In genomic region chr19:1073063-1073955, GRCh38 we compare ENCODE assay signal across 15 cellular contexts. TPM values are rescaled to one million over a fixed set of nuclear protein-coding genes. Genes with fewer than 3 reads are reported as not detected.
DNase-seq lines count a peak whose midpoint lies in the region; ATAC-seq and TF ChIP-seq lines count a peak whose summit lies in the region.
"Had no signal": no experiment of that assay in that cellular context is flagged by ENCODE, and none has a peak within 500 bp of the region (broad histone marks: within the 10 kb centered on the region; RNA-seq: fewer than 3 reads in every experiment).

No MANE protein-coding gene starts in this region.

- peak overlapping the region in 3 of 10 experiments; percentile 31 to 57 (median 35); a peak in 3 of 20 replicates for H3K4me3 ChIP-seq in BLaER1 treated with 17β-estradiol and CSF1 and Interleukin-3, amounts not matched to agents 10 nM and 100 nM
- H3K4me3 ChIP-seq in CD8-positive, alpha-beta memory T cell (ENCODE audit: low read length): no peak overlapping the region
- H3K4me3 ChIP-seq in lower leg skin (ENCODE audit: low read depth, poor library complexity, severe bottlenecking) (no peak overlapping the region), aorta (ENCODE audit: low read length in 2 of 2) (no peak overlapping the region)
- H3K4me3 ChIP-seq: pancreas had no signal

- peaks cover 0 to 6% of the 10 kb centered on the region in 2 donors for H3K27me3 Mint-ChIP-seq in CD8-positive, alpha-beta memory T cell
- H3K27me3 Mint-ChIP-seq in activated T-cell treated with anti-CD3 and anti-CD28 coated beads, Interleukin-2, amount 50 U/mL, for 72 hours (ENCODE audit: low read depth): no peaks in the 10 kb centered on the region
- no peaks in the 10 kb centered on the region for H3K27me3 Mint-ChIP-seq in memory B cell

- H3K36me3 Mint-ChIP-seq in CD8-positive, alpha-beta memory T cell: peaks cover 25 to 75% (median 25%) of the 10 kb centered on the region in 3 donors
- H3K36me3 Mint-ChIP-seq in activated T-cell treated with anti-CD3 and anti-CD28 coated beads, Interleukin-2, amount 50 U/mL, for 72 hours (ENCODE audit: insufficient read depth in 2 of 2): peaks cover 26 to 46% of the 10 kb centered on the region in 2 donors
- H3K36me3 Mint-ChIP-seq in memory B cell: peaks cover 29% of the 10 kb centered on the region

- H3K27ac Mint-ChIP-seq in CD8-positive, alpha-beta memory T cell: peak overlapping the region in 7 of 8 donors; percentile 12 to 100 (median 83)
- no peak overlapping the region for H3K27ac Mint-ChIP-seq in activated T-cell treated with anti-CD3 and anti-CD28 coated beads, Interleukin-2, amount 50 U/mL, for 72 hours
- H3K27ac Mint-ChIP-seq in memory B cell: no peak overlapping the region

- H3K9me3 ChIP-seq in BLaER1 treated with 17β-estradiol and CSF1 and Interleukin-3, amounts not matched to agents 10 nM and 100 nM (replicated peaks in 1 of 11): no peaks in the 10 kb centered on the region
- H3K9me3 ChIP-seq in CD8-positive, alpha-beta memory T cell (ENCODE audit: low read length): no peaks in the 10 kb centered on the region
- no peaks in the 10 kb centered on the region for H3K9me3 ChIP-seq in aorta (ENCODE audit: control insufficient read depth, low read length)
- H3K9me3 ChIP-seq: gastroesophageal sphincter, pancreas, tibial nerve had no signal

- peaks cover 84 to 96% (median 89%) of the 10 kb centered on the region in 10 experiments for H3K4me1 ChIP-seq in BLaER1 treated with 17β-estradiol and CSF1 and Interleukin-3, amounts not matched to agents 10 nM and 100 nM
- peaks cover 77% of the 10 kb centered on the region for H3K4me1 ChIP-seq in CD8-positive, alpha-beta memory T cell (ENCODE audit: insufficient read depth, low read length)
- H3K4me1 ChIP-seq in aorta (ENCODE audit: control insufficient read depth in 1 of 2, insufficient read depth in 2 of 2, low read length in 2 of 2) (no peaks in the 10 kb centered on the region), foreskin keratinocyte (no peaks in the 10 kb centered on the region)

- TF ChIP-seq CTCF in lower leg skin (IDR thresholded peaks at IDR 0.05) (no peak), foreskin keratinocyte (conservative IDR thresholded peaks at IDR 0.05) (no peak)

- no peak for ATAC-seq in activated T-cell treated with anti-CD3 and anti-CD28 coated beads, Interleukin-2, amount 50 U/mL, for 72 hours (replicated peaks in 1 of 2)
- ATAC-seq in memory B cell (ENCODE audit: low read depth) (no peak), aorta (ENCODE audit: low FRiP score) (no peak), foreskin keratinocyte (no peak)
- ATAC-seq: gastroesophageal sphincter, pancreas had no signal

- TF ChIP-seq POLR2A in lower leg skin (IDR thresholded peaks at IDR 0.05): no peak

- peak overlapping the region in 1 of 11 experiments; percentile 12; a peak in 1 of 22 replicates for H3K27ac ChIP-seq in BLaER1 treated with 17β-estradiol and CSF1 and Interleukin-3, amounts not matched to agents 10 nM and 100 nM
- peak overlapping the region; percentile 54 for H3K27ac ChIP-seq in CD8-positive, alpha-beta memory T cell (ENCODE audit: low read depth, low read length)
- H3K27ac ChIP-seq in aorta (ENCODE audit: low read depth in 1 of 2, low read length in 2 of 2): no peak overlapping the region
- H3K27ac ChIP-seq in foreskin keratinocyte: no peak overlapping the region
- H3K27ac ChIP-seq: pancreas, tibial nerve had no signal

- peak overlapping the region in 6 of 7 donors; percentile 29 to 76 (median 46) for H3K4me3 Mint-ChIP-seq in CD8-positive, alpha-beta memory T cell
- H3K4me3 Mint-ChIP-seq in activated T-cell treated with anti-CD3 and anti-CD28 coated beads, Interleukin-2, amount 50 U/mL, for 72 hours: peak overlapping the region; percentile 50 to 76
- H3K4me3 Mint-ChIP-seq in memory B cell: peak overlapping the region; percentile 44

- H3K9me3 Mint-ChIP-seq in CD8-positive, alpha-beta memory T cell: no peaks in the 10 kb centered on the region
- H3K9me3 Mint-ChIP-seq in activated T-cell treated with anti-CD3 and anti-CD28 coated beads, Interleukin-2, amount 50 U/mL, for 72 hours: no peaks in the 10 kb centered on the region
- H3K9me3 Mint-ChIP-seq in memory B cell: no peaks in the 10 kb centered on the region

- peaks cover 86 to 97% (median 92%) of the 10 kb centered on the region in 11 experiments for H3K36me3 ChIP-seq in BLaER1 treated with 17β-estradiol and CSF1 and Interleukin-3, amounts not matched to agents 10 nM and 100 nM
- H3K36me3 ChIP-seq in CD8-positive, alpha-beta memory T cell (ENCODE audit: insufficient read depth, low read length): peaks cover 47% of the 10 kb centered on the region
- H3K36me3 ChIP-seq in aorta (ENCODE audit: control insufficient read depth in 1 of 2, insufficient read depth in 2 of 2, low read length in 1 of 2): no peaks in the 10 kb centered on the region
- H3K36me3 ChIP-seq: gastroesophageal sphincter, pancreas, tibial nerve had no signal

- peak overlapping the region in 8 of 11 experiments; percentile 12 to 55 (median 32); a peak in 6 of 22 replicates for H3K9ac ChIP-seq in BLaER1 treated with 17β-estradiol and CSF1 and Interleukin-3, amounts not matched to agents 10 nM and 100 nM

- peaks cover 57 to 94% (median 87%) of the 10 kb centered on the region in 11 experiments; a peak in 21 of 22 replicates for H4K20me1 ChIP-seq in BLaER1 treated with 17β-estradiol and CSF1 and Interleukin-3, amounts not matched to agents 10 nM and 100 nM

- CTCF ChIA-PET in CD8-positive, alpha-beta memory T cell (lab: Charles Lee): interaction anchor here (0.6 to 18.7 kb wide), 5 partner anchors 7 to 171 kb away, joined by 3 to 264 read pairs (median 7); partner anchors contain the start of gene ARHGAP45

- H3K4me2 ChIP-seq in BLaER1 treated with 17β-estradiol and CSF1 and Interleukin-3, amounts not matched to agents 10 nM and 100 nM: peak overlapping the region; percentile 69 to 97 (median 75)

- POLR2A ChIA-PET in CD8-positive, alpha-beta memory T cell (lab: Charles Lee): interaction anchor here (4.5 to 18.2 kb wide), 4 partner anchors 2 to 44 kb away, joined by 22 to 737 read pairs (median 440); partner anchors contain the start of genes ABCA7, ARHGAP45 and CNN2

- no peaks in the 10 kb centered on the region for H3K27me3 ChIP-seq in BLaER1 treated with 17β-estradiol and CSF1 and Interleukin-3, amounts not matched to agents 10 nM and 100 nM
- H3K27me3 ChIP-seq in CD8-positive, alpha-beta memory T cell (ENCODE audit: insufficient read depth, low read length, poor library complexity, severe bottlenecking): no peaks in the 10 kb centered on the region
- H3K27me3 ChIP-seq in aorta (ENCODE audit: control insufficient read depth in 1 of 2, insufficient read depth in 2 of 2, low read length in 1 of 2) (no peaks in the 10 kb centered on the region), foreskin keratinocyte (peaks cover 32% of the 10 kb centered on the region)

- 89 to 95% methylated on average over 28 to 30 of the region's 30 CpGs for WGBS in lower leg skin, 2 donors
- 93 to 95% methylated on average over 30 of the region's 30 CpGs for WGBS in aorta, 2 donors

- DNase-seq in CD8-positive, alpha-beta memory T cell: peak in 2 of 5 donors; percentile 53
- DNase-seq in activated T-cell treated with anti-CD3 and anti-CD28 coated beads, Interleukin-2, amount 50 U/mL, for 72 hours: no peak
- DNase-seq in memory B cell (ENCODE audit: low spot score in 2 of 2): no peak
- DNase-seq in lower leg skin (ENCODE audit: low spot score in 2 of 2): no peak
- no peak for DNase-seq in aorta
- no peak for DNase-seq in foreskin keratinocyte
- DNase-seq: activated CD4-positive, alpha-beta T cell treated with anti-CD3 and anti-CD28 coated beads for 4 hours; Calu3; cerebellar nuclear complex; midbrain; NCI-H2029 treated with DMSO at 0.1 percent for 48 hours had no signal

- intact Hi-C loops in lower leg skin (cut with DNase I; ENCODE audit: low total_unique reads) (no loop called here), aorta (cut with DNase I) (no loop called here)

- H3K4me1 Mint-ChIP-seq in CD8-positive, alpha-beta memory T cell: peaks cover 47 to 71% (median 58%) of the 10 kb centered on the region in 3 donors
- H3K4me1 Mint-ChIP-seq in activated T-cell treated with anti-CD3 and anti-CD28 coated beads, Interleukin-2, amount 50 U/mL, for 72 hours (ENCODE audit: low read depth): peaks cover 76% of the 10 kb centered on the region
- H3K4me1 Mint-ChIP-seq in memory B cell: peaks cover 36% of the 10 kb centered on the region

RNA-seq across cellular contexts. Expression of gene ARHGAP45, which starts 6.3 kb away (rescaled TPM):
- 100 to 1,000 TPM; 212 to 220 TPM for total RNA-seq in CD8-positive, alpha-beta memory T cell
- 478 TPM for polyA plus RNA-seq in CD8-positive, alpha-beta memory T cell
- 100 to 1,000 TPM; 235 to 236 TPM for total RNA-seq in activated T-cell treated with anti-CD3 and anti-CD28 coated beads, Interleukin-2, amount 50 U/mL, for 72 hours
- total RNA-seq in lower leg skin: 10 to 100 TPM; 12.4 to 36.0 (median 14.4) TPM
- 10 to 100 TPM; 15.3 to 38.6 TPM for total RNA-seq in aorta
- polyA plus RNA-seq in aorta: 10 to 100 TPM in 1 of 2 donors, 1 to 10 TPM in 1; 7.4 to 21.8 TPM
- 4.5 and 5.5 TPM in 2 replicates for total RNA-seq in foreskin keratinocyte
- 4.0 and 4.6 TPM in 2 replicates for polyA plus RNA-seq in foreskin keratinocyte

RNA-seq across cellular contexts. Expression of gene POLR2E, which starts 21.9 kb away (rescaled TPM):
- total RNA-seq in CD8-positive, alpha-beta memory T cell: 100 to 1,000 TPM; 270 to 278 TPM
- polyA plus RNA-seq in CD8-positive, alpha-beta memory T cell: 249 TPM
- 100 to 1,000 TPM; 176 to 179 TPM for total RNA-seq in activated T-cell treated with anti-CD3 and anti-CD28 coated beads, Interleukin-2, amount 50 U/mL, for 72 hours
- total RNA-seq in lower leg skin (100 to 1,000 TPM in 3 of 4 donors, 10 to 100 TPM in 1; 93.3 to 198 (median 123) TPM), aorta (10 to 100 TPM; 83.5 to 95.6 TPM), foreskin keratinocyte (148 and 163 TPM in 2 replicates)
- polyA plus RNA-seq in aorta (100 to 1,000 TPM in 1 of 2 donors, 10 to 100 TPM in 1; 91.5 to 116 TPM), foreskin keratinocyte (313 and 314 TPM in 2 replicates)

RNA-seq across cellular contexts. Expression of gene GPX4, which starts 30.5 kb away (rescaled TPM):
- 100 to 1,000 TPM; 222 TPM for total RNA-seq in CD8-positive, alpha-beta memory T cell
- polyA plus RNA-seq in CD8-positive, alpha-beta memory T cell: 373 TPM
- 100 to 1,000 TPM; 251 to 308 TPM for total RNA-seq in activated T-cell treated with anti-CD3 and anti-CD28 coated beads, Interleukin-2, amount 50 U/mL, for 72 hours
- total RNA-seq in lower leg skin: 100 to 1,000 TPM; 375 to 507 (median 469) TPM
- 100 to 1,000 TPM; 165 to 236 TPM for total RNA-seq in aorta
- polyA plus RNA-seq in aorta: 100 to 1,000 TPM; 696 to 786 TPM
- total RNA-seq in foreskin keratinocyte: 237 and 247 TPM in 2 replicates
- polyA plus RNA-seq in foreskin keratinocyte: 377 and 403 TPM in 2 replicates

RNA-seq across cellular contexts. Expression of gene ABCA7, which starts 33.4 kb away (rescaled TPM):
- total RNA-seq in CD8-positive, alpha-beta memory T cell: 10 to 100 TPM; 33.8 to 39.5 TPM
- polyA plus RNA-seq in CD8-positive, alpha-beta memory T cell: 14.1 TPM
- 10 to 100 TPM; 34.3 to 37.1 TPM for total RNA-seq in activated T-cell treated with anti-CD3 and anti-CD28 coated beads, Interleukin-2, amount 50 U/mL, for 72 hours
- 10 to 100 TPM; 30.3 to 39.8 (median 33.5) TPM for total RNA-seq in lower leg skin
- 10 to 100 TPM in 1 of 2 donors, 1 to 10 TPM in 1; 9.5 to 20.6 TPM for total RNA-seq in aorta
- 1 to 10 TPM; 1.9 to 7.6 TPM for polyA plus RNA-seq in aorta
- total RNA-seq in foreskin keratinocyte: 15.2 and 17.6 TPM in 2 replicates
- polyA plus RNA-seq in foreskin keratinocyte: 9.6 and 11.3 TPM in 2 replicates

RNA-seq across cellular contexts. Expression of gene CNN2, which starts 46.9 kb away (rescaled TPM):
- 10 to 100 TPM; 78.1 to 78.9 TPM for total RNA-seq in CD8-positive, alpha-beta memory T cell
- 792 TPM for polyA plus RNA-seq in CD8-positive, alpha-beta memory T cell
- total RNA-seq in activated T-cell treated with anti-CD3 and anti-CD28 coated beads, Interleukin-2, amount 50 U/mL, for 72 hours: 100 to 1,000 TPM in 1 of 2 donors, 10 to 100 TPM in 1; 98.9 to 124 TPM
- 10 to 100 TPM; 71.2 to 86.5 (median 79.7) TPM for total RNA-seq in lower leg skin
- 100 to 1,000 TPM; 142 to 185 TPM for total RNA-seq in aorta
- polyA plus RNA-seq in aorta: 100 to 1,000 TPM in 1 of 2 donors, 10 to 100 TPM in 1; 53.2 to 141 TPM
- 352 and 355 TPM in 2 replicates for total RNA-seq in foreskin keratinocyte
- polyA plus RNA-seq in foreskin keratinocyte: 297 and 299 TPM in 2 replicates

Comparison
In these comparisons a context has a peak if more than half of its experiments do, and no peak if none do; other contexts are left out.
1. H3K27ac Mint-ChIP-seq: peak in CD8-positive, alpha-beta memory T cell (7 of 8); none in activated T-cell treated with anti-CD3 and anti-CD28 coated beads, Interleukin-2, amount 50 U/mL, for 72 hours (single experiment) and memory B cell (single experiment).
2. RNA of gene ARHGAP45, which starts 6.3 kb away (total RNA-seq): 235 to 236 TPM in activated T-cell treated with anti-CD3 and anti-CD28 coated beads, Interleukin-2, amount 50 U/mL, for 72 hours and 212 to 220 TPM in CD8-positive, alpha-beta memory T cell; 15.3 to 38.6 TPM in aorta, 12.4 to 36.0 TPM in lower leg skin and 4.5 to 5.5 TPM in foreskin keratinocyte; every median in the first group is over 4 times any median in the second.
3. Peak in every context shown above with its lines, with median percentiles within 50 percentile points of each other: H3K4me3 Mint-ChIP-seq.